Comparison of ENCODE assay signal across 1 cellular context in genomic region chr1:62423580-62424242, GRCh38.
A peak's percentile ranks its signal among the peaks of the same experiment; 100 is the strongest.
TF ChIP-seq lines count a peak whose summit lies in the region.

No MANE protein-coding gene starts in this region.

TF ChIP-seq in HepG2, 621 proteins besides CTCF, POLR2A, EP300 and RAD21 (continued from another document and continues in another):
- TF ChIP-seq UBTF (CRISPR knock-in tag; IDR thresholded peaks at IDR 0.05) (peak; percentile 35; the same call in 1 of the 2 replicates), RFXANK (CRISPR knock-in tag; IDR thresholded peaks at IDR 0.05) (no peak), TBX2 (CRISPR knock-in tag; IDR thresholded peaks at IDR 0.05; ENCODE audit: borderline replicate concordance) (peak; percentile 68), NFYB (CRISPR knock-in tag; IDR thresholded peaks at IDR 0.05) (peak; percentile 60), SIX4 (CRISPR knock-in tag; IDR thresholded peaks at IDR 0.05) (0 out of 2 replicates have a peak, but pooled peaks have one; percentile 25), HMG20A (CRISPR knock-in tag; IDR thresholded peaks at IDR 0.05; ENCODE audit: borderline replicate concordance) (peak; percentile 74; the same call in 1 of the 2 replicates), ZSCAN31 (CRISPR knock-in tag; IDR thresholded peaks at IDR 0.05; ENCODE audit: low read depth) (no peak), FOXC1 (CRISPR knock-in tag; IDR thresholded peaks at IDR 0.05; ENCODE audit: borderline replicate concordance) (peak; percentile 27; the same call in 1 of the 2 replicates), PCBP2 (optimal IDR thresholded peaks at IDR 0.05; ENCODE audit: low read depth, low read length, poor library complexity, severe bottlenecking) (no peak), SMARCC2 (IDR thresholded peaks at IDR 0.05) (no peak), MATR3 (CRISPR knock-in tag; IDR thresholded peaks at IDR 0.05) (no peak), MEIS2 (CRISPR knock-in tag; IDR thresholded peaks at IDR 0.05) (0 out of 2 replicates have a peak, but pooled peaks have one; percentile 42), ZNF30 (CRISPR knock-in tag; IDR thresholded peaks at IDR 0.05) (no peak), NONO (IDR thresholded peaks at IDR 0.05) (no peak), NONO (CRISPR knock-in tag; conservative IDR thresholded peaks at IDR 0.05) (no peak; the same call in 1 of the 2 replicates), EEA1 (CRISPR knock-in tag; IDR thresholded peaks at IDR 0.05; ENCODE audit: borderline replicate concordance) (no peak), MAFF (IDR thresholded peaks at IDR 0.05; ENCODE audit: low read depth, low read length) (peak; percentile 53), ZBTB38 (CRISPR knock-in tag; IDR thresholded peaks at IDR 0.05) (no peak), SALL1 (CRISPR knock-in tag; IDR thresholded peaks at IDR 0.05) (peak; percentile 93), ETV6 (CRISPR knock-in tag; conservative IDR thresholded peaks at IDR 0.05) (no peak), ZNF263 (CRISPR knock-in tag; IDR thresholded peaks at IDR 0.05) (0 out of 2 replicates have a peak, but pooled peaks have one; percentile 30), ZNF18 (CRISPR knock-in tag; IDR thresholded peaks at IDR 0.05; ENCODE audit: insufficient replicate concordance) (peak; percentile 56), CBX5 (CRISPR knock-in tag; IDR thresholded peaks at IDR 0.05; ENCODE audit: borderline replicate concordance) (peak; percentile 87; the same call in 1 of the 2 replicates), CERS6 (CRISPR knock-in tag; IDR thresholded peaks at IDR 0.05) (no peak), E2F1 (CRISPR knock-in tag; IDR thresholded peaks at IDR 0.05) (peak; percentile 44; the same call in 1 of the 2 replicates), ZBTB10 (CRISPR knock-in tag; IDR thresholded peaks at IDR 0.05; ENCODE audit: borderline replicate concordance) (0 out of 2 replicates have a peak, but pooled peaks have one; percentile 30), PRDM4 (CRISPR knock-in tag; IDR thresholded peaks at IDR 0.05; ENCODE audit: borderline replicate concordance) (no peak), ZSCAN12 (CRISPR knock-in tag; IDR thresholded peaks at IDR 0.05) (0 out of 2 replicates have a peak, but pooled peaks have one; percentile 71), GPN1 (CRISPR knock-in tag; IDR thresholded peaks at IDR 0.05; ENCODE audit: borderline replicate concordance) (no peak), HDAC6 (IDR thresholded peaks at IDR 0.05; ENCODE audit: low read depth, low read length) (no peak), RFX1 (IDR thresholded peaks at IDR 0.05) (no peak), ZKSCAN1 (IDR thresholded peaks at IDR 0.05; ENCODE audit: low read length) (no peak), ZNF142 (CRISPR knock-in tag; IDR thresholded peaks at IDR 0.05) (peak; percentile 78), GATA4 (IDR thresholded peaks at IDR 0.05; ENCODE audit: borderline replicate concordance, low read depth) (no peak), ARID2 (CRISPR knock-in tag; IDR thresholded peaks at IDR 0.05; ENCODE audit: borderline replicate concordance) (peak; percentile 68; the same call in 1 of the 2 replicates), ZNF609 (CRISPR knock-in tag; IDR thresholded peaks at IDR 0.05; ENCODE audit: borderline replicate concordance) (0 out of 2 replicates have a peak, but pooled peaks have one; percentile 26)
